ENCODE assay signal across 26 cellular contexts in genomic region chr12:107081778-107082177, GRCh38.
"Had no signal": no experiment of that assay in that cellular context is flagged by ENCODE, and none has a peak within 500 bp of the region (broad histone marks: within the 10 kb centered on the region; RNA-seq: fewer than 3 reads in every experiment).

No MANE protein-coding gene starts in this region.

- DNase-seq: colonic mucosa; cortex of kidney; dermis blood vessel endothelial cell; dorsolateral prefrontal cortex; effector CD4-positive, alpha-beta T cell; effector CD8-positive, alpha-beta T cell; effector memory CD4-positive, alpha-beta T cell; effector memory CD8-positive, alpha-beta T cell; endodermal cell; erythroblast; esophagus squamous epithelium; foreskin fibroblast; foreskin keratinocyte; foreskin melanocyte; gastrocnemius medialis; glutamatergic neuron; head of caudate nucleus; heart left ventricle; heart right ventricle had no signal

- H3K36me3 ChIP-seq: colonic mucosa, esophagus muscularis mucosa, esophagus squamous epithelium, gastrocnemius medialis, gastroesophageal sphincter, heart left ventricle had no signal

- H3K4me3 ChIP-seq: colonic mucosa, coronary artery, dorsolateral prefrontal cortex, esophagus muscularis mucosa, esophagus squamous epithelium, gastrocnemius medialis, gastroesophageal sphincter, heart left ventricle, heart right ventricle had no signal

- H3K4me1 ChIP-seq: colonic mucosa, esophagus squamous epithelium, foreskin keratinocyte had no signal

- H3K9me3 ChIP-seq: colonic mucosa, esophagus muscularis mucosa, esophagus squamous epithelium, gastrocnemius medialis, gastroesophageal sphincter had no signal

- H3K27ac ChIP-seq: colonic mucosa, coronary artery, dorsolateral prefrontal cortex, epithelial cell of prostate, esophagus muscularis mucosa, esophagus squamous epithelium, foreskin keratinocyte, gastrocnemius medialis, gastroesophageal sphincter, heart left ventricle, heart right ventricle had no signal

- FAIRE-seq: endometrium, endothelial cell of umbilical vein had no signal

- ATAC-seq: effector memory CD8-positive, alpha-beta T cell; esophagus mucosa; foreskin keratinocyte; gastrocnemius medialis; gastroesophageal sphincter; heart left ventricle; heart right ventricle had no signal

- H3K27me3 ChIP-seq: colonic mucosa, dorsolateral prefrontal cortex, esophagus muscularis mucosa, esophagus squamous epithelium, foreskin keratinocyte, gastrocnemius medialis, gastroesophageal sphincter, heart left ventricle, heart right ventricle had no signal
